8 cellular contexts compared by ENCODE assay signal in the genomic region with DNA sequence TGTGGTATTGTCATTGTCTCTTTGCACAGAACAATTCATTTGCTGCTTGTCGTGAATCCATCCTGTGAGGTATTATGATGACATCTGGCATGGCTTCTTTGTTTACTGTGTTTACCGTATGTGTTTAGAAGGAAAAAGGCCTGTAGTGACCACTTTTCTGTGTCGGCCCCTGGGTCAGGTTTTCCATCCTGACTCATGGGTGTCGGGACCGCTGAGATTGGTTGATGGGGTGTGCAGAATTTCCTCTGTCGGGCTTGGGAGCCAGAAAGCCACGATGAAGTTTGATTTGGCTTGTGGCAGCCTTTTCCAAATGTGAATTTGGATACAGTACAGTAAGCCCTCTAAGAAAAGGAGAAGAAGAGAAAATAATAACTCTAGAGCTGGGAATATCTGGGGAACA.
A peak's percentile ranks its signal among the peaks of the same experiment; 100 is the strongest.
DNase-seq lines count a peak whose midpoint lies in the region; ATAC-seq and TF ChIP-seq lines count a peak whose summit lies in the region.

No MANE protein-coding gene starts in this region.

- DNase-seq in amniotic stem cell (lab: John Stamatoyannopoulos, UW) (peak; percentile 46), islet precursor cell (peak; percentile 74), erythroblast (lab: John Stamatoyannopoulos, UW) (no peak), cortex of kidney (lab: John Stamatoyannopoulos, UW) (no peak), SK-N-DZ (ENCODE audit: low spot score) (no peak)
- DNase-seq in stimulated activated naive CD8-positive, alpha-beta T cell treated with anti-CD3 and anti-CD28 coated beads, Interleukin-15, amount 100 ng/mL, for 72 hours, result no peak

- H3K27me3 ChIP-seq in HUES64 (ENCODE audit: insufficient read depth, low read length), result no peaks in the 10 kb centered on the region

- no peak for ATAC-seq in stimulated activated naive CD8-positive, alpha-beta T cell treated with anti-CD3 and anti-CD28 coated beads, Interleukin-15, amount 100 ng/mL, for 72 hours
- ATAC-seq in HG02870 (IDR thresholded peaks at IDR 0.05; ENCODE audit: unreplicated experiment), result no peak

- 83% methylated on average over 7 of the region's 7 CpGs for WGBS in HUES64

- peaks cover 45% of the 10 kb centered on the region for H3K4me1 Mint-ChIP-seq in stimulated activated naive CD8-positive, alpha-beta T cell treated with anti-CD3 and anti-CD28 coated beads, Interleukin-15, amount 100 ng/mL, for 72 hours

- H3K9me3 Mint-ChIP-seq in stimulated activated naive CD8-positive, alpha-beta T cell treated with anti-CD3 and anti-CD28 coated beads, Interleukin-15, amount 100 ng/mL, for 72 hours, result no peaks in the 10 kb centered on the region

- peak overlapping the region; percentile 47 to 53 for H3K4me3 Mint-ChIP-seq in stimulated activated naive CD8-positive, alpha-beta T cell treated with anti-CD3 and anti-CD28 coated beads, Interleukin-15, amount 100 ng/mL, for 72 hours

- no peak overlapping the region for H3K9ac ChIP-seq in HUES64 (ENCODE audit: low read depth, low read length)

- no peaks in the 10 kb centered on the region for H3K9me3 ChIP-seq in HUES64 (ENCODE audit: insufficient read depth, low read depth, low read length)

- H3K4me1 ChIP-seq in HUES64 (ENCODE audit: insufficient read depth, low read length), result peaks cover 86% of the 10 kb centered on the region

- peak overlapping the region; percentile 38; the same call in 1 of the 2 replicates for H3K27ac ChIP-seq in HUES64 (ENCODE audit: low read depth, low read length)

- no peaks in the 10 kb centered on the region for H3K27me3 Mint-ChIP-seq in stimulated activated naive CD8-positive, alpha-beta T cell treated with anti-CD3 and anti-CD28 coated beads, Interleukin-15, amount 100 ng/mL, for 72 hours

- H3K27ac Mint-ChIP-seq in stimulated activated naive CD8-positive, alpha-beta T cell treated with anti-CD3 and anti-CD28 coated beads, Interleukin-15, amount 100 ng/mL, for 72 hours, result peak overlapping the region in 1 of 2 donors; percentile 33

- no peak for TF ChIP-seq POLR2A in erythroblast (IDR thresholded peaks at IDR 0.05; ENCODE audit: low read length)

- H3K4me3 ChIP-seq in HUES64 (ENCODE audit: low read length), result no peak overlapping the region

- no peaks in the 10 kb centered on the region for H3K36me3 ChIP-seq in HUES64 (ENCODE audit: insufficient read depth, low read length)

Comparison
In these comparisons a context has a peak if more than half of its experiments do, and no peak if none do; other contexts are left out.
1. DNase-seq: peak in amniotic stem cell (single experiment) and islet precursor cell (single experiment); none in stimulated activated naive CD8-positive, alpha-beta T cell treated with anti-CD3 and anti-CD28 coated beads, Interleukin-15, amount 100 ng/mL, for 72 hours (0 of 2), erythroblast (0 of 2), cortex of kidney (single experiment) and SK-N-DZ (single experiment).